32 cellular contexts compared by ENCODE assay signal in genomic region chr1:100556181-100556580, GRCh38. TPM values are rescaled to one million over a fixed set of nuclear protein-coding genes. Genes with fewer than 3 reads are reported as not detected.
"Had no signal": no experiment of that assay in that cellular context is flagged by ENCODE, and none has a peak within 500 bp of the region (broad histone marks: within the 10 kb centered on the region; RNA-seq: fewer than 3 reads in every experiment).

No MANE protein-coding gene starts in this region.

- H3K4me1 ChIP-seq: colonic mucosa, esophagus squamous epithelium, gastrocnemius medialis, heart right ventricle, left lung, lower lobe of right lung had no signal

- H3K27ac Mint-ChIP-seq: dendritic cell treated with granulocyte-macrophage colony-stimulating factor and Interleukin-4, amounts not matched to agents 40 ng/mL and 50 ng/mL, for 4 days; effector memory CD8-positive, alpha-beta T cell; endodermal cell; mesothelial cell of epicardium had no signal

- H3K36me3 ChIP-seq: colonic mucosa, esophagus squamous epithelium, gastrocnemius medialis, heart right ventricle, left lung, lower lobe of right lung had no signal

- ATAC-seq: effector memory CD8-positive, alpha-beta T cell; esophagus mucosa; gastrocnemius medialis; heart right ventricle; left cardiac atrium; left lung; left ventricle myocardium superior; lower lobe of right lung; mucosa of descending colon had no signal

- H3K27ac ChIP-seq: colonic mucosa, epithelial cell of prostate, esophagus squamous epithelium, gastrocnemius medialis, heart right ventricle, left lung, lower lobe of right lung had no signal

- H3K27me3 ChIP-seq: colonic mucosa, esophagus squamous epithelium, gastrocnemius medialis, heart right ventricle, left lung had no signal

- DNase-seq: colonic mucosa; cortex of kidney; effector CD8-positive, alpha-beta T cell; effector memory CD8-positive, alpha-beta T cell; endodermal cell; erythroblast; esophagus squamous epithelium; foreskin fibroblast; foreskin melanocyte; gastrocnemius medialis; glutamatergic neuron; head of caudate nucleus; heart right ventricle; hippocampal formation; left cardiac atrium; left lung; left ventricle myocardium superior; lower lobe of right lung; mesenchymal stem cell; mucosa of descending colon; naive B cell had no signal

- H3K4me1 Mint-ChIP-seq: endodermal cell, mesothelial cell of epicardium, naive B cell had no signal

- FAIRE-seq: endometrium, islet of Langerhans, keratinocyte had no signal

- H3K4me3 Mint-ChIP-seq: dendritic cell treated with granulocyte-macrophage colony-stimulating factor and Interleukin-4, amounts not matched to agents 40 ng/mL and 50 ng/mL, for 4 days; effector memory CD8-positive, alpha-beta T cell; endodermal cell; mesothelial cell of epicardium; naive B cell had no signal

- H3K9me3 ChIP-seq: colonic mucosa had no signal

- H3K4me3 ChIP-seq: colonic mucosa, esophagus squamous epithelium, gastrocnemius medialis, heart right ventricle, left lung, lower lobe of right lung, mucosa of descending colon had no signal

RNA-seq across cellular contexts. Expression of gene GPR88, which starts 18.2 kb away (rescaled TPM):
- total RNA-seq: dermis microvascular lymphatic vessel endothelial cell, endodermal cell, esophagus mucosa, esophagus squamous epithelium, kidney epithelial cell, left ventricle myocardium superior, lower leg skin, lung microvascular endothelial cell, mesothelial cell of epicardium had no signal
- polyA plus RNA-seq: keratinocyte had no signal
